In genomic region chrX:19343085-19343461, GRCh38 we compare ENCODE assay signal across 1 cellular context.
TF ChIP-seq lines count a peak whose summit lies in the region.

No MANE protein-coding gene starts in this region.

TF ChIP-seq in H1, 55 proteins besides CTCF, POLR2A, EP300 and RAD21 (continued from another document):
- no peak for TF ChIP-seq KDM1A (IDR thresholded peaks at IDR 0.05; ENCODE audit: borderline replicate concordance, low read length)
- no peak for TF ChIP-seq E2F6 (IDR thresholded peaks at IDR 0.05)
- no peak for TF ChIP-seq POLR2AphosphoS5 (IDR thresholded peaks at IDR 0.05; ENCODE audit: low read depth, low read length)
- no peak for TF ChIP-seq PHF8 (conservative IDR thresholded peaks at IDR 0.05; ENCODE audit: low read depth, low read length)
- no peak for TF ChIP-seq CREB1 (IDR thresholded peaks at IDR 0.05)
